Comparison of ENCODE assay signal across 19 cellular contexts in genomic region chr12:85781751-85782150, GRCh38. TPM values are rescaled to one million over a fixed set of nuclear protein-coding genes. Genes with fewer than 3 reads are reported as not detected.
DNase-seq lines count a peak whose midpoint lies in the region; ATAC-seq lines count a peak whose summit lies in the region.
"Had no signal": no experiment of that assay in that cellular context is flagged by ENCODE, and none has a peak within 500 bp of the region (broad histone marks: within the 10 kb centered on the region; RNA-seq: fewer than 3 reads in every experiment).

No MANE protein-coding gene starts in this region.

- no peak for ATAC-seq in HG03045 (IDR thresholded peaks at IDR 0.05; ENCODE audit: unreplicated experiment)
- ATAC-seq: lower lobe of right lung; stimulated activated naive CD8-positive, alpha-beta T cell treated with anti-CD3 and anti-CD28 coated beads, Interleukin-15, Interleukin-2, amounts not matched to agents 100 U/mL and 50 U/mL, for 24 hours had no signal

- DNase-seq in NCI-H82 (lab: John Stamatoyannopoulos, UW): peak; percentile 67
- DNase-seq in NCI-H82 treated with DMSO at 0.1 percent for 48 hours (lab: John Stamatoyannopoulos, UW; ENCODE audit: unreplicated experiment): no peak
- peak; percentile 76 to 92 for DNase-seq in NCI-H2081 (lab: John Stamatoyannopoulos, UW)
- DNase-seq in RKO (ENCODE audit: low spot score): peak; percentile 30
- DNase-seq in retina: peak; percentile 22
- no peak for DNase-seq in occipital lobe (lab: John Stamatoyannopoulos, UW)
- DNase-seq in nucleus accumbens (lab: John Stamatoyannopoulos, UW): no peak
- DNase-seq: aorta; DND-41; effector CD4-positive, alpha-beta T cell; erythroblast; kidney; lower lobe of right lung; NK-92 treated with Interleukin-12 subunit alpha and Interleukin-12 subunit beta, amount 100 ng/mL, for 24 hours; stimulated activated CD4-positive, alpha-beta T cell treated with anti-CD3 and anti-CD28 coated beads, Interleukin-4, amount 100 ng/mL, for 1 hour; stimulated activated naive CD8-positive, alpha-beta T cell treated with anti-CD3 and anti-CD28 coated beads, Interleukin-15, Interleukin-2, amounts not matched to agents 100 U/mL and 50 U/mL, for 24 hours; transverse colon had no signal

RNA-seq across cellular contexts. Expression of gene RASSF9, which starts 54.5 kb away (rescaled TPM):
- 0.47 TPM for total RNA-seq in occipital lobe
- total RNA-seq: RPMI7951 had no signal

Comparison
In these comparisons a context has a peak if more than half of its experiments do, and no peak if none do; other contexts are left out.
1. DNase-seq: peak in NCI-H82 (single experiment), NCI-H2081 (2 of 2), RKO (single experiment) and retina (single experiment); none in NCI-H82 treated with DMSO at 0.1 percent for 48 hours (single experiment), occipital lobe (single experiment) and nucleus accumbens (0 of 56).